In the genomic region with DNA sequence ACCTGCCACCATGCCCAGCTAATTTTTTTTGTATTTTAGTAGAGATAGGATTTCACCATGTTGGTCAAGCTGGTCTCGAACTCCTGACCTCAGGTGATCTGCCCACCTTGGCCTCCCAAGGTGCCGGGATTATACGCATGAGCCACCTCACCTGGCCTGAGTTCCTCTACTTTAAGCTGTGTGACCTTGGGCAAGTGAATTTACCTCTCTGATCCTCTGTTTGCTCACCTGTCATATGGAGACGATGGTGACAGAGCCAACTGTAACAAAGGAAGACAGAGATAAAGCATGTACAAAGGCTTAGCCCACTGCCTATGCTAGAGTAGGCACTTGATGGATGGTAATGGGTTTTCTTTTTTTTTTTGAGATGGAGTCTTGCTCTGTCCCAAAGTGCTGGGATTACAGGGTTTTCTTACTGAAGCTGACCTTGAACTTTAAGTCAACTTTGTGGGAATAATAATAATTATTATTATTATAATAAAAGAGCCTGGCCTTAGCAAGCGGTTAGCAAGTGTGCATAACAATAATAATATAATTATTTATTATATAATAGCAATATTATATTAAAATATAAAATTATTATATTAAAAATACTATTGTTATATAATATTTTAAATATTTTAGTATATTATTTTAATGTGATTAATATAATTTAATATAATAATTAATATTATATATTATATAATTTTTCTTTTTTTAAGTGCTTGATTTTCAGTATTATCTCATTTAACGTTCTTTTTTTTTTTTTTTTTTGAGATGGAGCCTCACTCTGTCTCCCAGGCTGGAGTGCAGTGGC, we compare ENCODE assay signal across 26 cellular contexts. TPM values are rescaled to one million over a fixed set of nuclear protein-coding genes. Genes with fewer than 3 reads are reported as not detected.
"Had no signal": no experiment of that assay in that cellular context is flagged by ENCODE, and none has a peak within 500 bp of the region (broad histone marks: within the 10 kb centered on the region; RNA-seq: fewer than 3 reads in every experiment).

No MANE protein-coding gene starts in this region.

- H3K4me1 Mint-ChIP-seq: activated naive CD8-positive, alpha-beta T cell treated with anti-CD3 and anti-CD28 coated beads, Interleukin-2, amount 10 ng/mL, durations not matched to agents 7 days and 5 days had no signal

- H3K4me3 Mint-ChIP-seq: activated CD8-positive, alpha-beta T cell treated with anti-CD3 and anti-CD28 coated beads, Interleukin-2, amount 10 ng/mL, durations not matched to agents 7 days and 5 days; activated naive CD8-positive, alpha-beta T cell treated with anti-CD3 and anti-CD28 coated beads, Interleukin-2, amount 10 ng/mL, durations not matched to agents 7 days and 5 days had no signal

- H3K27ac ChIP-seq: adrenal gland, RWPE1, SJCRH30 had no signal

- H3K4me2 ChIP-seq: SK-N-SH had no signal

- H3K9ac ChIP-seq: SK-N-SH had no signal

- H3K27ac Mint-ChIP-seq: activated CD8-positive, alpha-beta T cell treated with anti-CD3 and anti-CD28 coated beads, Interleukin-2, amount 10 ng/mL, durations not matched to agents 7 days and 5 days; activated naive CD8-positive, alpha-beta T cell treated with anti-CD3 and anti-CD28 coated beads, Interleukin-2, amount 10 ng/mL, durations not matched to agents 7 days and 5 days had no signal

- ATAC-seq: activated CD8-positive, alpha-beta T cell treated with anti-CD3 and anti-CD28 coated beads, Interleukin-2, amount 10 ng/mL, durations not matched to agents 7 days and 5 days had no signal

- H3K4me3 ChIP-seq: adrenal gland, MG63, SJCRH30 had no signal

- H3K27me3 Mint-ChIP-seq: activated naive CD8-positive, alpha-beta T cell treated with anti-CD3 and anti-CD28 coated beads, Interleukin-2, amount 10 ng/mL, durations not matched to agents 7 days and 5 days had no signal

- DNase-seq: activated CD4-positive, alpha-beta T cell treated with anti-CD3 and anti-CD28 coated beads for 48 hours; activated CD4-positive, alpha-beta T cell treated with anti-CD3 and anti-CD28 coated beads, Interleukin-2, amount 50 U/mL, for 4 hours; activated CD4-positive, CD25-positive, alpha-beta regulatory T cell treated with anti-CD3 and anti-CD28 coated beads, Interleukin-2, amount 50 U/mL, for 72 hours; activated CD8-positive, alpha-beta memory T cell treated with anti-CD3 and anti-CD28 coated beads, Interleukin-2, amount 50 U/mL, for 48 hours; activated CD8-positive, alpha-beta T cell treated with anti-CD3 and anti-CD28 coated beads, Interleukin-2, amount 10 ng/mL, durations not matched to agents 7 days and 5 days; activated naive CD4-positive, alpha-beta T cell treated with anti-CD3 and anti-CD28 coated beads, Interleukin-2, amount 50 U/mL, for 16 hours; activated naive CD8-positive, alpha-beta T cell treated with anti-CD3 and anti-CD28 coated beads, Interleukin-2, amount 10 ng/mL, durations not matched to agents 7 days and 5 days; activated T-cell treated with anti-CD3 and anti-CD28 coated beads, Interleukin-2, amount 50 U/mL, for 1 hour; adrenal gland; anterior cingulate cortex; MG63; NCI-H1048; NCI-H146; NCI-H1930; NCI-H345; NCI-H510A; NCI-H526 treated with DMSO at 0.1 percent for 48 hours; NCI-H82; OCI-M1; Right ventricle myocardium superior; SJCRH30; SK-N-SH; T-helper 1 cell had no signal

- H3K36me3 ChIP-seq: adrenal gland, MG63, SJCRH30 had no signal

- H3K4me1 ChIP-seq: adrenal gland, SJCRH30 had no signal

- H3K27me3 ChIP-seq: adrenal gland, MG63, SJCRH30 had no signal

- H3K9me3 ChIP-seq: adrenal gland, MG63, SJCRH30, SK-N-SH had no signal

- H3K9me3 Mint-ChIP-seq: activated naive CD8-positive, alpha-beta T cell treated with anti-CD3 and anti-CD28 coated beads, Interleukin-2, amount 10 ng/mL, durations not matched to agents 7 days and 5 days had no signal

RNA-seq across cellular contexts. Expression of gene ACER1, which starts 1.3 kb away (rescaled TPM):
- total RNA-seq: adrenal gland, cardiac septum, cerebellum, Right ventricle myocardium superior, SJCRH30 had no signal
- polyA plus RNA-seq: SK-N-SH had no signal
